11 cellular contexts compared by ENCODE assay signal in the genomic region with DNA sequence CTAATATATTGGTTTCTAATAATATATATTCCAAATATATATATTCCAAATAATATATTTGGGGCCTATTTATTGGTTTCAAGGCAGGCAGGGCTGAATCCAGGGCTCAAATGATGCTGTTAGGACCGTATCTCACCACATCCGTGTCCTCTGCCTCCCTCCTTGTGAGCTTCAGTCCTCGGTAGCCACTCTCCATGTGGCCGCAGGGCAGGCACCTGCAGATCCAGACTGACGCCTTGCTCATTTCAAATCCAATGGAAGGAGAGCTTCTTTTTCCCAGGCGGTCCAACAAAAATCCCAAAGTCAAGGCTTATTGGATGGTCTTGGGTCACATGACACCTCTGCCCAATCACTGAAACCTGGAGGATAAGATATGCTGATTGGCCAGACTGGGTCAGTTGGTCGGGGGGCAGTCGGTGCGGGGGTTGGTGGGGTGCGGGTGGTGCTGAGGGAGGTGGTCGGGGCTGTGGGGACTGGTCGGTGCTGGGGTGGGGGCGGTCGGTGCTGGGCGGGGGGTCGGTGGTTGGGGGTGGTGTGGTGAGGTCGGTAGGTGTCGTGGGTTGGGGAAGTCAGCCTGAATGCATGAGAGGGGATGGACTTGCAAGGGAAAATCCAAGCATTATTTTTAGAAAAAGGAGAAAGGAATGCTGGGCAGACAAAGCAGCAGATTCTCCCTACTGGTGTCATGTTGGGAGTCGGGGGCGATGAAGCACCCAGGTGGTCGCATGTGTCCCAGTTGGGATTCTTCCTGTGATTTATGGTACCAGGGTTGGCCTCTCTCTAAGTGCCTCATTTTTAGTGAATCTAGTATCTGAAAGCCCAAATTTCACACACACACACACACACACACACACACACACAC.
DNase-seq lines count a peak whose midpoint lies in the region; ATAC-seq, FAIRE-seq and TF ChIP-seq lines count a peak whose summit lies in the region.
"Had no signal": no experiment of that assay in that cellular context is flagged by ENCODE, and none has a peak within 500 bp of the region (broad histone marks: within the 10 kb centered on the region; RNA-seq: fewer than 3 reads in every experiment).

No MANE protein-coding gene starts in this region.

- H3K27ac ChIP-seq in astrocyte (ENCODE audit: low read depth, low read length) (no peak overlapping the region), mesodermal cell (ENCODE audit: low read depth, low read length, severe bottlenecking) (peak overlapping the region; percentile 90), tibial artery (peak overlapping the region; percentile 92)

- H3K9me3 Mint-ChIP-seq in T-helper 2 cell treated with Interferon-gamma antibody and Interleukin-4, amounts not matched to agents 5 μg/mL and 100 μg/mL, for 36 hours: no peaks in the 10 kb centered on the region
- no peaks in the 10 kb centered on the region for H3K9me3 Mint-ChIP-seq in astrocyte (ENCODE audit: unreplicated experiment)

- no peak overlapping the region for H3K9ac ChIP-seq in astrocyte (ENCODE audit: low read length)

- H3K27me3 ChIP-seq in astrocyte (ENCODE audit: insufficient read depth, low read length) (peaks cover 51% of the 10 kb centered on the region), tibial artery (no peaks in the 10 kb centered on the region)

- peaks cover 24% of the 10 kb centered on the region for H3K4me1 Mint-ChIP-seq in T-helper 2 cell treated with Interferon-gamma antibody and Interleukin-4, amounts not matched to agents 5 μg/mL and 100 μg/mL, for 36 hours (ENCODE audit: low read depth)
- H3K4me1 Mint-ChIP-seq in astrocyte (ENCODE audit: low read depth, unreplicated experiment): peaks cover 37% of the 10 kb centered on the region

- peaks cover 21% of the 10 kb centered on the region for H3K4me1 ChIP-seq in astrocyte (ENCODE audit: insufficient read depth, low read length)
- H3K4me1 ChIP-seq in mesodermal cell (ENCODE audit: control insufficient read depth, insufficient read depth, low read length, poor library complexity, severe bottlenecking): peaks cover 44% of the 10 kb centered on the region
- H3K4me1 ChIP-seq in tibial artery: peaks cover 0 to 46% (median 30%) of the 10 kb centered on the region in 4 donors

- H3K36me3 Mint-ChIP-seq in T-helper 2 cell treated with Interferon-gamma antibody and Interleukin-4, amounts not matched to agents 5 μg/mL and 100 μg/mL, for 36 hours (ENCODE audit: low read depth): no peaks in the 10 kb centered on the region
- peaks cover 4% of the 10 kb centered on the region for H3K36me3 Mint-ChIP-seq in astrocyte (ENCODE audit: low read depth, unreplicated experiment)

- ATAC-seq in HG02678 (IDR thresholded peaks at IDR 0.05; ENCODE audit: unreplicated experiment): no peak

- no peak for FAIRE-seq in astrocyte (lab: Jason Lieb, UNC)
- FAIRE-seq: A204.1 had no signal

- H3K4me3 ChIP-seq in astrocyte (ENCODE audit: insufficient read depth, low read depth, low read length): no peak overlapping the region
- no peak overlapping the region for H3K4me3 ChIP-seq in mesodermal cell (ENCODE audit: extremely low read depth, insufficient read depth, low read length, poor library complexity, severe bottlenecking)
- no peak overlapping the region for H3K4me3 ChIP-seq in tibial artery
- H3K4me3 ChIP-seq: lung had no signal

- no peaks in the 10 kb centered on the region for H4K20me1 ChIP-seq in astrocyte (ENCODE audit: insufficient read depth, low read length)

- H3K27ac Mint-ChIP-seq in T-helper 2 cell treated with Interferon-gamma antibody and Interleukin-4, amounts not matched to agents 5 μg/mL and 100 μg/mL, for 36 hours: no peak overlapping the region
- peak overlapping the region; percentile 66 for H3K27ac Mint-ChIP-seq in astrocyte (ENCODE audit: unreplicated experiment)

- H2AFZ ChIP-seq in astrocyte (ENCODE audit: low read depth, low read length): no peak overlapping the region

- peaks cover 68% of the 10 kb centered on the region for H3K27me3 Mint-ChIP-seq in T-helper 2 cell treated with Interferon-gamma antibody and Interleukin-4, amounts not matched to agents 5 μg/mL and 100 μg/mL, for 36 hours (ENCODE audit: low read depth)
- H3K27me3 Mint-ChIP-seq in astrocyte (ENCODE audit: low read depth, unreplicated experiment): peaks cover 26% of the 10 kb centered on the region

- H3K9me3 ChIP-seq in astrocyte (ENCODE audit: insufficient read depth, low read depth, low read length): no peaks in the 10 kb centered on the region
- H3K9me3 ChIP-seq in mesodermal cell (ENCODE audit: control insufficient read depth, low read length): no peaks in the 10 kb centered on the region
- H3K9me3 ChIP-seq in tibial artery: no peaks in the 10 kb centered on the region

- H3K4me3 Mint-ChIP-seq in T-helper 2 cell treated with Interferon-gamma antibody and Interleukin-4, amounts not matched to agents 5 μg/mL and 100 μg/mL, for 36 hours: peak overlapping the region; percentile 61
- H3K4me3 Mint-ChIP-seq in astrocyte (ENCODE audit: unreplicated experiment): no peak overlapping the region

- no peaks in the 10 kb centered on the region for H3K36me3 ChIP-seq in astrocyte (ENCODE audit: insufficient read depth, low read length)
- peaks cover 18% of the 10 kb centered on the region for H3K36me3 ChIP-seq in mesodermal cell (ENCODE audit: control insufficient read depth, insufficient read depth, low read length)
- H3K36me3 ChIP-seq in tibial artery: no peaks in the 10 kb centered on the region

- no peak for TF ChIP-seq CTCF in astrocyte (IDR thresholded peaks at IDR 0.05; ENCODE audit: insufficient read depth, low read depth, low read length)
- TF ChIP-seq CTCF in tibial artery (IDR thresholded peaks at IDR 0.05): no peak

- 88 to 89% methylated on average over 10 to 17 of the region's 21 CpGs for WGBS in mesodermal cell (ENCODE audit: insufficient coverage in 2 of 2), 2 experiments

- H3K79me2 ChIP-seq in astrocyte (ENCODE audit: insufficient read depth, low read length): no peaks in the 10 kb centered on the region

- DNase-seq in T-helper 2 cell treated with Interferon-gamma antibody and Interleukin-4, amounts not matched to agents 5 μg/mL and 100 μg/mL, for 36 hours (ENCODE audit: low spot score): no peak
- DNase-seq in T-helper 2 cell (no peak), astrocyte (ENCODE audit: low read depth) (peak; percentile 30), tibial artery (no peak), HK-2 (ENCODE audit: unreplicated experiment) (no peak), AG08395 (ENCODE audit: low spot score) (no peak)
- DNase-seq: cerebellar nuclear complex had no signal

- H3K4me2 ChIP-seq in astrocyte (ENCODE audit: low read length): peak overlapping the region; percentile 58

- intact Hi-C loops in tibial artery (cut with DNase I; ENCODE audit: low total_unique reads): no loop called here
